Comparison of ENCODE assay signal across 24 cellular contexts in genomic region chr10:31833753-31834152, GRCh38.
A peak's percentile ranks its signal among the peaks of the same experiment; 100 is the strongest.
DNase-seq lines count a peak whose midpoint lies in the region; ATAC-seq and TF ChIP-seq lines count a peak whose summit lies in the region.
"Had no signal": no experiment of that assay in that cellular context is flagged by ENCODE, and none has a peak within 500 bp of the region (broad histone marks: within the 10 kb centered on the region; RNA-seq: fewer than 3 reads in every experiment).

No MANE protein-coding gene starts in this region.

- ATAC-seq in heart right ventricle, result no peak
- no peak for ATAC-seq in effector memory CD8-positive, alpha-beta T cell (replicated peaks)
- no peak for ATAC-seq in HG03521 (IDR thresholded peaks at IDR 0.05; ENCODE audit: unreplicated experiment)
- ATAC-seq: A549 had no signal

- peaks cover 7% of the 10 kb centered on the region for H3K36me3 Mint-ChIP-seq in nephron progenitor cell (ENCODE audit: low read depth)
- H3K36me3 Mint-ChIP-seq in activated CD4-positive, alpha-beta T cell treated with anti-CD3 and anti-CD28 coated beads, Interleukin-2, amount 10 ng/mL, durations not matched to agents 24 days and 14 days (ENCODE audit: low read depth), result no peaks in the 10 kb centered on the region
- peaks cover 9% of the 10 kb centered on the region for H3K36me3 Mint-ChIP-seq in effector memory CD8-positive, alpha-beta T cell (ENCODE audit: insufficient read depth)

- peaks cover 1% of the 10 kb centered on the region for H3K27me3 Mint-ChIP-seq in nephron progenitor cell (ENCODE audit: low read depth, poor library complexity)
- H3K27me3 Mint-ChIP-seq in activated CD4-positive, alpha-beta T cell treated with anti-CD3 and anti-CD28 coated beads, Interleukin-2, amount 10 ng/mL, durations not matched to agents 24 days and 14 days, result no peaks in the 10 kb centered on the region
- H3K27me3 Mint-ChIP-seq in effector memory CD8-positive, alpha-beta T cell, result no peaks in the 10 kb centered on the region
- H3K27me3 Mint-ChIP-seq: CD4-positive, alpha-beta memory T cell had no signal

- H3K27ac Mint-ChIP-seq in nephron progenitor cell, result peak overlapping the region; percentile 33
- H3K27ac Mint-ChIP-seq in activated CD4-positive, alpha-beta T cell treated with anti-CD3 and anti-CD28 coated beads, Interleukin-2, amount 10 ng/mL, durations not matched to agents 24 days and 14 days, result no peak overlapping the region
- H3K27ac Mint-ChIP-seq in effector memory CD8-positive, alpha-beta T cell, result no peak overlapping the region

- TF ChIP-seq CTCF in cardiac muscle cell (IDR thresholded peaks at IDR 0.05; ENCODE audit: low read depth, low read length), result no peak
- no peak for TF ChIP-seq CTCF in heart right ventricle (IDR thresholded peaks at IDR 0.05)
- TF ChIP-seq CTCF in astrocyte of the spinal cord (IDR thresholded peaks at IDR 0.05; ENCODE audit: low read depth, low read length), result no peak
- no peak for TF ChIP-seq CTCF in nephron progenitor cell (IDR thresholded peaks at IDR 0.05)

- H3K4me3 ChIP-seq in cardiac muscle cell, result no peak overlapping the region
- H3K4me3 ChIP-seq in heart right ventricle, result no peak overlapping the region
- H3K4me3 ChIP-seq in astrocyte of the spinal cord (ENCODE audit: low read depth, low read length), result no peak overlapping the region
- H3K4me3 ChIP-seq: A549 had no signal

- H3K36me3 ChIP-seq in cardiac muscle cell (no peaks in the 10 kb centered on the region), heart right ventricle (peaks cover 0 to 24% (median 0%) of the 10 kb centered on the region in 9 donors)
- H3K36me3 ChIP-seq: BE2C had no signal

- no peak for DNase-seq in cardiac muscle cell (ENCODE audit: low read depth in 1 of 2, low spot score in 1 of 2)
- DNase-seq in heart right ventricle, result no peak
- DNase-seq in astrocyte of the spinal cord (ENCODE audit: low read depth, low spot score), result peak; percentile 16
- DNase-seq in nephron progenitor cell, result no peak
- no peak for DNase-seq in activated CD4-positive, alpha-beta T cell treated with anti-CD3 and anti-CD28 coated beads, Interleukin-2, amount 10 ng/mL, durations not matched to agents 24 days and 14 days
- DNase-seq in effector memory CD8-positive, alpha-beta T cell, result no peak
- DNase-seq: BE2C; Caco-2; CD4-positive, alpha-beta memory T cell; DMS 273 treated with DMSO at 0.1 percent for 48 hours; GOT3; HCEC 1CT; NCI-H1092 treated with DMSO at 0.1 percent for 48 hours; NCI-H1436 treated with DMSO at 0.1 percent for 48 hours; NCI-H1930; NCI-H345; NCI-H524; NCI-H774; NK-92 treated with Interleukin-12 subunit alpha and Interleukin-12 subunit beta, amount 100 ng/mL, for 24 hours; SIG-M5; SK-N-SH had no signal

- H3K4me3 Mint-ChIP-seq in nephron progenitor cell, result no peak overlapping the region
- H3K4me3 Mint-ChIP-seq in activated CD4-positive, alpha-beta T cell treated with anti-CD3 and anti-CD28 coated beads, Interleukin-2, amount 10 ng/mL, durations not matched to agents 24 days and 14 days, result no peak overlapping the region
- H3K4me3 Mint-ChIP-seq in effector memory CD8-positive, alpha-beta T cell, result no peak overlapping the region
- H3K4me3 Mint-ChIP-seq: CD4-positive, alpha-beta memory T cell had no signal

- H3K27me3 ChIP-seq in cardiac muscle cell (no peaks in the 10 kb centered on the region), heart right ventricle (no peaks in the 10 kb centered on the region)
- H3K27me3 ChIP-seq: BE2C had no signal

- intact Hi-C loops in heart right ventricle (cut with DNase I), result no loop called here
- intact Hi-C loops in activated CD4-positive, alpha-beta T cell treated with anti-CD3 and anti-CD28 coated beads, Interleukin-2, amount 10 ng/mL, durations not matched to agents 24 days and 14 days (cut with micrococcal nuclease), result no loop called here

- H3K9me3 ChIP-seq in cardiac muscle cell (ENCODE audit: low read depth) (no peaks in the 10 kb centered on the region), heart right ventricle (no peaks in the 10 kb centered on the region)
- H3K9me3 ChIP-seq: A549, BE2C, Caco-2, SK-N-SH had no signal

- H3K9me3 Mint-ChIP-seq in nephron progenitor cell, result no peaks in the 10 kb centered on the region
- H3K9me3 Mint-ChIP-seq in activated CD4-positive, alpha-beta T cell treated with anti-CD3 and anti-CD28 coated beads, Interleukin-2, amount 10 ng/mL, durations not matched to agents 24 days and 14 days, result no peaks in the 10 kb centered on the region
- H3K9me3 Mint-ChIP-seq in effector memory CD8-positive, alpha-beta T cell, result no peaks in the 10 kb centered on the region
- H3K9me3 Mint-ChIP-seq: CD4-positive, alpha-beta memory T cell had no signal

- in situ Hi-C loops in astrocyte of the spinal cord (cut with HindIII; ENCODE audit: low sequenced_read_pairs), result no loop called here

- H3K4me1 ChIP-seq in cardiac muscle cell (ENCODE audit: low read depth), result peaks cover 10% of the 10 kb centered on the region
- peaks cover 0 to 11% (median 0%) of the 10 kb centered on the region in 9 donors for H3K4me1 ChIP-seq in heart right ventricle
- H3K4me1 ChIP-seq: Caco-2 had no signal

- H3K4me1 Mint-ChIP-seq in nephron progenitor cell, result peaks cover 28% of the 10 kb centered on the region
- H3K4me1 Mint-ChIP-seq in activated CD4-positive, alpha-beta T cell treated with anti-CD3 and anti-CD28 coated beads, Interleukin-2, amount 10 ng/mL, durations not matched to agents 24 days and 14 days, result no peaks in the 10 kb centered on the region
- peaks cover 0 to 7% of the 10 kb centered on the region in 2 donors for H3K4me1 Mint-ChIP-seq in effector memory CD8-positive, alpha-beta T cell (ENCODE audit: low read depth in 2 of 2)

- peak overlapping the region; percentile 77 for H3K27ac ChIP-seq in cardiac muscle cell
- H3K27ac ChIP-seq in heart right ventricle, result no peak overlapping the region
- H3K27ac ChIP-seq: A549, KMS-11 had no signal
